26 cellular contexts compared by ENCODE assay signal in genomic region chr14:102424923-102425322, GRCh38.
DNase-seq lines count a peak whose midpoint lies in the region; ATAC-seq, FAIRE-seq and TF ChIP-seq lines count a peak whose summit lies in the region.
"Had no signal": no experiment of that assay in that cellular context is flagged by ENCODE, and none has a peak within 500 bp of the region (broad histone marks: within the 10 kb centered on the region; RNA-seq: fewer than 3 reads in every experiment).

No MANE protein-coding gene starts in this region.

- H3K9me3 ChIP-seq in H9 (ENCODE audit: control insufficient read depth, low read depth, low read length), result no peaks in the 10 kb centered on the region
- no peaks in the 10 kb centered on the region for H3K9me3 ChIP-seq in tibial artery
- H3K9me3 ChIP-seq in small intestine (ENCODE audit: control insufficient read depth, low read depth), result no peaks in the 10 kb centered on the region
- H3K9me3 ChIP-seq: BE2C had no signal

- intact Hi-C loops in tibial artery (cut with DNase I; ENCODE audit: low total_unique reads), result no loop called here

- no peak overlapping the region for H3T11ph ChIP-seq in H9 (ENCODE audit: low read length)

- no peak overlapping the region for H4K91ac ChIP-seq in H9 (ENCODE audit: insufficient read length, low read depth, low read length)

- H3K9ac ChIP-seq in H9 (ENCODE audit: extremely low read depth, insufficient read length, low read length), result no peak overlapping the region
- H3K9ac ChIP-seq: BLaER1 treated with 17β-estradiol and CSF1 and Interleukin-3, amounts not matched to agents 10 nM and 100 nM had no signal

- no peak for ATAC-seq in activated CD8-positive, alpha-beta memory T cell treated with anti-CD3 and anti-CD28 coated beads, Interleukin-2, amount 10 ng/mL, durations not matched to agents 7 days and 5 days
- ATAC-seq in left lobe of liver, result no peak
- no peak for ATAC-seq in activated CD8-positive, alpha-beta T cell treated with anti-CD3 and anti-CD28 coated beads, Interleukin-2, amount 10 ng/mL, durations not matched to agents 7 days and 5 days
- ATAC-seq: HCT116 had no signal

- TF ChIP-seq CTCF in H9 (conservative IDR thresholded peaks at IDR 0.05) (no peak), tibial artery (IDR thresholded peaks at IDR 0.05) (no peak)

- no peak overlapping the region for H2AFZ ChIP-seq in H9 (ENCODE audit: low read length)

- H3K4me2 ChIP-seq in H9 (ENCODE audit: insufficient read depth, insufficient read length, low read length), result no peak overlapping the region
- H3K4me2 ChIP-seq: BLaER1 treated with 17β-estradiol and CSF1 and Interleukin-3, amounts not matched to agents 10 nM and 100 nM had no signal

- peak; percentile 20 for DNase-seq in activated CD8-positive, alpha-beta memory T cell treated with anti-CD3 and anti-CD28 coated beads, Interleukin-2, amount 50 U/mL, for 48 hours
- no peak for DNase-seq in activated CD8-positive, alpha-beta memory T cell treated with anti-CD3 and anti-CD28 coated beads, Interleukin-2, amount 10 ng/mL, durations not matched to agents 7 days and 5 days
- DNase-seq in H9 (peak; percentile 8), left lobe of liver (ENCODE audit: low spot score) (peak; percentile 23), substantia nigra (lab: John Stamatoyannopoulos, UW) (no peak), tibial artery (no peak), small intestine (no peak)
- DNase-seq in activated CD8-positive, alpha-beta T cell treated with anti-CD3 and anti-CD28 coated beads, Interleukin-2, amount 10 ng/mL, durations not matched to agents 7 days and 5 days, result no peak
- DNase-seq: AML-193; BE2C; CD4-positive, alpha-beta T cell; CD8-positive, alpha-beta memory T cell; DMS 273 treated with DMSO at 0.1 percent for 48 hours; DMS53; DMS79 treated with DMSO at 0.1 percent for 48 hours; GF-D8; H7 had no signal

- no peak overlapping the region for H4K5ac ChIP-seq in H9 (ENCODE audit: insufficient read length, low read depth, low read length)

- no peak overlapping the region for H2BK12ac ChIP-seq in H9 (ENCODE audit: insufficient read length, low read depth, low read length)

- CTCF ChIA-PET in activated CD8-positive, alpha-beta memory T cell treated with anti-CD3 and anti-CD28 coated beads, Interleukin-2, amount 10 ng/mL, durations not matched to agents 7 days and 5 days (lab: Charles Lee), result no interaction called here
- CTCF ChIA-PET in activated CD8-positive, alpha-beta T cell treated with anti-CD3 and anti-CD28 coated beads, Interleukin-2, amount 10 ng/mL, durations not matched to agents 7 days and 5 days (lab: Charles Lee), result no interaction called here

- H3K56ac ChIP-seq in H9 (ENCODE audit: insufficient read length, low read depth, low read length), result no peak overlapping the region

- no peak overlapping the region for H3K27ac Mint-ChIP-seq in activated CD8-positive, alpha-beta memory T cell treated with anti-CD3 and anti-CD28 coated beads, Interleukin-2, amount 10 ng/mL, durations not matched to agents 7 days and 5 days
- peak overlapping the region in 1 of 3 experiments; percentile 36; a peak in 1 of 7 replicates for H3K27ac Mint-ChIP-seq in H9
- H3K27ac Mint-ChIP-seq in activated CD8-positive, alpha-beta T cell treated with anti-CD3 and anti-CD28 coated beads, Interleukin-2, amount 10 ng/mL, durations not matched to agents 7 days and 5 days, result no peak overlapping the region
- H3K27ac Mint-ChIP-seq: CD14-positive monocyte; CD4-positive, alpha-beta T cell; CD8-positive, alpha-beta memory T cell had no signal

- H4K8ac ChIP-seq in H9 (replicated peaks; ENCODE audit: insufficient read length, low read depth, low read length), result no peak overlapping the region

- no peaks in the 10 kb centered on the region for H3K9me3 Mint-ChIP-seq in activated CD8-positive, alpha-beta memory T cell treated with anti-CD3 and anti-CD28 coated beads, Interleukin-2, amount 10 ng/mL, durations not matched to agents 7 days and 5 days (ENCODE audit: low read depth)
- H3K9me3 Mint-ChIP-seq in H9, result no peaks in the 10 kb centered on the region
- H3K9me3 Mint-ChIP-seq in activated CD8-positive, alpha-beta T cell treated with anti-CD3 and anti-CD28 coated beads, Interleukin-2, amount 10 ng/mL, durations not matched to agents 7 days and 5 days (ENCODE audit: insufficient read depth), result no peaks in the 10 kb centered on the region
- H3K9me3 Mint-ChIP-seq: CD14-positive monocyte; CD4-positive, alpha-beta T cell; CD8-positive, alpha-beta memory T cell had no signal

- H3K27me3 ChIP-seq in H9 (ENCODE audit: insufficient read depth, low read length) (no peaks in the 10 kb centered on the region), tibial artery (no peaks in the 10 kb centered on the region), small intestine (ENCODE audit: control insufficient read depth in 2 of 2, insufficient read depth in 2 of 2, low read length in 2 of 2) (no peaks in the 10 kb centered on the region)
- H3K27me3 ChIP-seq: BE2C; BLaER1 treated with 17β-estradiol and CSF1 and Interleukin-3, amounts not matched to agents 10 nM and 100 nM had no signal

- H3K4ac ChIP-seq in H9 (ENCODE audit: low read depth, low read length), result no peak overlapping the region

- peaks cover 1% of the 10 kb centered on the region for H3K36me3 Mint-ChIP-seq in activated CD8-positive, alpha-beta memory T cell treated with anti-CD3 and anti-CD28 coated beads, Interleukin-2, amount 10 ng/mL, durations not matched to agents 7 days and 5 days
- H3K36me3 Mint-ChIP-seq in H9 (ENCODE audit: insufficient read depth in 1 of 3, low read depth in 3 of 3), result peaks cover 13 to 32% (median 17%) of the 10 kb centered on the region in 3 experiments
- H3K36me3 Mint-ChIP-seq in activated CD8-positive, alpha-beta T cell treated with anti-CD3 and anti-CD28 coated beads, Interleukin-2, amount 10 ng/mL, durations not matched to agents 7 days and 5 days (ENCODE audit: low read depth), result no peaks in the 10 kb centered on the region

- no peak overlapping the region for H3K4me3 Mint-ChIP-seq in activated CD8-positive, alpha-beta memory T cell treated with anti-CD3 and anti-CD28 coated beads, Interleukin-2, amount 10 ng/mL, durations not matched to agents 7 days and 5 days
- no peak overlapping the region for H3K4me3 Mint-ChIP-seq in H9
- no peak overlapping the region for H3K4me3 Mint-ChIP-seq in activated CD8-positive, alpha-beta T cell treated with anti-CD3 and anti-CD28 coated beads, Interleukin-2, amount 10 ng/mL, durations not matched to agents 7 days and 5 days
- H3K4me3 Mint-ChIP-seq: CD14-positive monocyte; CD4-positive, alpha-beta T cell; CD8-positive, alpha-beta memory T cell had no signal

- no peak overlapping the region for H3K23ac ChIP-seq in H9 (ENCODE audit: insufficient read length, low read depth, low read length)

- H3K4me1 ChIP-seq in H9 (ENCODE audit: insufficient read depth, low read length) (no peaks in the 10 kb centered on the region), tibial artery (no peaks in the 10 kb centered on the region), small intestine (ENCODE audit: control insufficient read depth in 2 of 2, insufficient read depth in 1 of 2, low read depth in 1 of 2, low read length in 1 of 2) (no peaks in the 10 kb centered on the region)
- H3K4me1 ChIP-seq: BE2C; BLaER1 treated with 17β-estradiol and CSF1 and Interleukin-3, amounts not matched to agents 10 nM and 100 nM had no signal

- no peaks in the 10 kb centered on the region for H3K27me3 Mint-ChIP-seq in activated CD8-positive, alpha-beta memory T cell treated with anti-CD3 and anti-CD28 coated beads, Interleukin-2, amount 10 ng/mL, durations not matched to agents 7 days and 5 days
- H3K27me3 Mint-ChIP-seq in H9 (ENCODE audit: low read depth), result no peaks in the 10 kb centered on the region
- H3K27me3 Mint-ChIP-seq in activated CD8-positive, alpha-beta T cell treated with anti-CD3 and anti-CD28 coated beads, Interleukin-2, amount 10 ng/mL, durations not matched to agents 7 days and 5 days (ENCODE audit: low read depth), result no peaks in the 10 kb centered on the region
- H3K27me3 Mint-ChIP-seq: CD4-positive, alpha-beta T cell; CD8-positive, alpha-beta memory T cell had no signal

- no peaks in the 10 kb centered on the region for H4K20me1 ChIP-seq in H9 (ENCODE audit: control insufficient read depth, insufficient read depth, insufficient read length)
- H4K20me1 ChIP-seq: BLaER1 treated with 17β-estradiol and CSF1 and Interleukin-3, amounts not matched to agents 10 nM and 100 nM had no signal

- no peak overlapping the region for H2AK5ac ChIP-seq in H9 (ENCODE audit: insufficient read length, low read length)

- H3K79me2 ChIP-seq in H9 (ENCODE audit: insufficient read depth, low read length), result no peaks in the 10 kb centered on the region

- H3K4me3 ChIP-seq in tibial artery (no peak overlapping the region), small intestine (ENCODE audit: low read depth in 1 of 2, low read length in 2 of 2) (no peak overlapping the region)
- H3K4me3 ChIP-seq: BLaER1 treated with 17β-estradiol and CSF1 and Interleukin-3, amounts not matched to agents 10 nM and 100 nM had no signal

- no CpG with 5 or more reads among the region's 10 CpGs for WGBS in H9 (ENCODE audit: extremely low coverage, insufficient read length, low lambda C conversion rate)
- 92 to 99% (median 94%) methylated on average over 10 of the region's 10 CpGs for WGBS in small intestine, 3 donors

- H2BK120ac ChIP-seq in H9 (ENCODE audit: low read depth, low read length, poor library complexity, severe bottlenecking), result no peak overlapping the region

- H3K14ac ChIP-seq in H9 (ENCODE audit: insufficient read depth, low read length), result no peak overlapping the region

- H3K4me1 Mint-ChIP-seq in activated CD8-positive, alpha-beta memory T cell treated with anti-CD3 and anti-CD28 coated beads, Interleukin-2, amount 10 ng/mL, durations not matched to agents 7 days and 5 days, result no peaks in the 10 kb centered on the region
- peaks cover 0 to 4% of the 10 kb centered on the region in 2 experiments; a peak in 1 of 4 replicates for H3K4me1 Mint-ChIP-seq in H9
- no peaks in the 10 kb centered on the region for H3K4me1 Mint-ChIP-seq in activated CD8-positive, alpha-beta T cell treated with anti-CD3 and anti-CD28 coated beads, Interleukin-2, amount 10 ng/mL, durations not matched to agents 7 days and 5 days (ENCODE audit: low read depth)
- H3K4me1 Mint-ChIP-seq: CD14-positive monocyte; CD8-positive, alpha-beta memory T cell had no signal

- POLR2A ChIA-PET in activated CD8-positive, alpha-beta T cell treated with anti-CD3 and anti-CD28 coated beads, Interleukin-2, amount 10 ng/mL, durations not matched to agents 7 days and 5 days (lab: Charles Lee), result no interaction called here

- no peak overlapping the region for H2BK20ac ChIP-seq in H9 (ENCODE audit: low read depth, low read length, poor library complexity, severe bottlenecking)

- no peak overlapping the region for H3K18ac ChIP-seq in H9 (ENCODE audit: insufficient read length, low read depth, low read length)

- H3K79me1 ChIP-seq in H9 (ENCODE audit: insufficient read depth, low read depth, low read length, poor library complexity, severe bottlenecking), result no peaks in the 10 kb centered on the region

- FAIRE-seq in small intestine (lab: Jason Lieb, UNC), result no peak
- FAIRE-seq: A204.1, D721Med, GM12891, GM18507, H1 had no signal

- no peak overlapping the region for H2BK15ac ChIP-seq in H9 (ENCODE audit: low read depth, low read length)

- no peak overlapping the region for H3K27ac ChIP-seq in H9 (ENCODE audit: insufficient read length, low read depth, low read length)
- H3K27ac ChIP-seq in substantia nigra (ENCODE audit: low read depth, low read length, poor library complexity, severe bottlenecking), result peak overlapping the region; percentile 39
- no peak overlapping the region for H3K27ac ChIP-seq in tibial artery
- H3K27ac ChIP-seq in small intestine (ENCODE audit: low read depth in 1 of 2, low read length in 1 of 2), result no peak overlapping the region
- H3K27ac ChIP-seq: 22Rv1; BLaER1 treated with 17β-estradiol and CSF1 and Interleukin-3, amounts not matched to agents 10 nM and 100 nM had no signal

- H2BK5ac ChIP-seq in H9 (ENCODE audit: insufficient read length, low read length), result no peak overlapping the region

- H3K36me3 ChIP-seq in tibial artery, result peaks cover 18 to 67% (median 35%) of the 10 kb centered on the region in 3 donors
- peaks cover 0 to 7% of the 10 kb centered on the region in 2 donors for H3K36me3 ChIP-seq in small intestine (ENCODE audit: control insufficient read depth in 2 of 2, insufficient read depth in 2 of 2, low read length in 2 of 2)
- H3K36me3 ChIP-seq: BE2C had no signal

- no peaks in the 10 kb centered on the region for H3K23me2 ChIP-seq in H9 (ENCODE audit: insufficient read length, low read depth, low read length, poor library complexity, severe bottlenecking)

Comparison
In these comparisons a context has a peak if more than half of its experiments do, and no peak if none do; other contexts are left out.
1. DNase-seq: peak in activated CD8-positive, alpha-beta memory T cell treated with anti-CD3 and anti-CD28 coated beads, Interleukin-2, amount 50 U/mL, for 48 hours (single experiment), H9 (single experiment) and left lobe of liver (single experiment); none in activated CD8-positive, alpha-beta memory T cell treated with anti-CD3 and anti-CD28 coated beads, Interleukin-2, amount 10 ng/mL, durations not matched to agents 7 days and 5 days (single experiment), substantia nigra (0 of 49), activated CD8-positive, alpha-beta T cell treated with anti-CD3 and anti-CD28 coated beads, Interleukin-2, amount 10 ng/mL, durations not matched to agents 7 days and 5 days (single experiment), tibial artery (0 of 2) and small intestine (single experiment).